ENCODE assay signal across 16 cellular contexts in genomic region chr4:68736813-68737212, GRCh38.
A peak's percentile ranks its signal among the peaks of the same experiment; 100 is the strongest.
DNase-seq lines count a peak whose midpoint lies in the region; ATAC-seq, FAIRE-seq and TF ChIP-seq lines count a peak whose summit lies in the region.
"Had no signal": no experiment of that assay in that cellular context is flagged by ENCODE, and none has a peak within 500 bp of the region (broad histone marks: within the 10 kb centered on the region; RNA-seq: fewer than 3 reads in every experiment).

No MANE protein-coding gene starts in this region.

- H3K4me3 ChIP-seq in Caco-2 (ENCODE audit: low read depth, low read length) (no peak overlapping the region), H7 (ENCODE audit: insufficient read depth, low read depth, low read length) (no peak overlapping the region)

- no peak for TF ChIP-seq CTCF in Caco-2 (IDR thresholded peaks at IDR 0.05; ENCODE audit: insufficient read depth in 1 of 2, low read depth in 1 of 2, low read length in 1 of 2, severe bottlenecking in 1 of 2, unreplicated experiment in 1 of 2)
- no peak for TF ChIP-seq CTCF in nephron progenitor cell (IDR thresholded peaks at IDR 0.05)

- H3K27me3 ChIP-seq in Caco-2 (replicated peaks; ENCODE audit: control insufficient read depth, insufficient read depth, low read length) (no peaks in the 10 kb centered on the region), H7 (ENCODE audit: control insufficient read depth, insufficient read depth, low read length) (no peaks in the 10 kb centered on the region)

- ATAC-seq in left cardiac atrium (no peak), GM21737 (IDR thresholded peaks at IDR 0.05; ENCODE audit: unreplicated experiment) (no peak), HG02852 (IDR thresholded peaks at IDR 0.05; ENCODE audit: unreplicated experiment) (no peak)

- peak overlapping the region; percentile 90 for H3K27ac Mint-ChIP-seq in Caco-2 (ENCODE audit: unreplicated experiment)
- H3K27ac Mint-ChIP-seq in nephron progenitor cell, result no peak overlapping the region
- H3K27ac Mint-ChIP-seq: B cell; CD4-positive, alpha-beta memory T cell had no signal

- H3K27me3 Mint-ChIP-seq in Caco-2 (ENCODE audit: insufficient read depth, unreplicated experiment), result no peaks in the 10 kb centered on the region
- H3K27me3 Mint-ChIP-seq in nephron progenitor cell (ENCODE audit: low read depth, poor library complexity), result no peaks in the 10 kb centered on the region
- H3K27me3 Mint-ChIP-seq: B cell; CD4-positive, alpha-beta memory T cell had no signal

- POLR2A ChIA-PET in Caco-2 (lab: Charles Lee), result no interaction called here

- H3K4me1 ChIP-seq in Caco-2, result peaks cover 41% of the 10 kb centered on the region

- intact Hi-C loops in Caco-2 (cut with micrococcal nuclease; ENCODE audit: unreplicated experiment) (no loop called here), left cardiac atrium (cut with DNase I) (no loop called here)

- peaks cover 2% of the 10 kb centered on the region for H3K36me3 ChIP-seq in Caco-2 (ENCODE audit: control insufficient read depth, insufficient read depth, low read length)
- no peaks in the 10 kb centered on the region for H3K36me3 ChIP-seq in H7 (replicated peaks; ENCODE audit: control insufficient read depth, insufficient read depth, low read length)

- peaks cover 29% of the 10 kb centered on the region for H3K9me3 ChIP-seq in Caco-2

- DNase-seq in Caco-2, result peak; percentile 34 to 46
- peak; percentile 14 for DNase-seq in RCC 7860 (ENCODE audit: low spot score)
- DNase-seq in kidney glomerular epithelial cell (lab: John Stamatoyannopoulos, UW), result peak; percentile 9
- DNase-seq in nephron progenitor cell, result peak; percentile 20
- DNase-seq in H7, result no peak
- DNase-seq in left cardiac atrium, result no peak
- DNase-seq: CD4-positive, alpha-beta memory T cell; DMS153; DMS79 treated with DMSO at 0.1 percent for 48 hours; EL had no signal

- no TSS peak for BruUV-seq in Caco-2 (replicated peaks; lab: Mats Ljungman, UMichigan)

- FAIRE-seq in RCC 7860 (lab: Jason Lieb, UNC), result peak; percentile 32
- FAIRE-seq: D721Med, G401.6, GM12891 had no signal

- H3K4me3 Mint-ChIP-seq in Caco-2 (ENCODE audit: unreplicated experiment) (peak overlapping the region; percentile 64), nephron progenitor cell (no peak overlapping the region)
- H3K4me3 Mint-ChIP-seq: B cell; CD4-positive, alpha-beta memory T cell had no signal

- H3K9me3 Mint-ChIP-seq in Caco-2 (ENCODE audit: unreplicated experiment) (peaks cover 19% of the 10 kb centered on the region), nephron progenitor cell (peaks cover 13% of the 10 kb centered on the region)

- peaks cover 35% of the 10 kb centered on the region for H3K4me1 Mint-ChIP-seq in Caco-2 (ENCODE audit: low read depth, unreplicated experiment)
- peaks cover 21% of the 10 kb centered on the region for H3K4me1 Mint-ChIP-seq in nephron progenitor cell
- H3K4me1 Mint-ChIP-seq: B cell had no signal

- peaks cover 34% of the 10 kb centered on the region for H3K36me3 Mint-ChIP-seq in Caco-2 (ENCODE audit: insufficient read depth, unreplicated experiment)
- no peaks in the 10 kb centered on the region for H3K36me3 Mint-ChIP-seq in nephron progenitor cell (ENCODE audit: low read depth)
- H3K36me3 Mint-ChIP-seq: CD4-positive, alpha-beta memory T cell had no signal

- CTCF ChIA-PET in Caco-2 (lab: Charles Lee), result no interaction called here

Comparison
In these comparisons a context has a peak if more than half of its experiments do, and no peak if none do; other contexts are left out.
1. DNase-seq: peak in Caco-2 (2 of 2), RCC 7860 (single experiment), kidney glomerular epithelial cell (single experiment) and nephron progenitor cell (single experiment); none in H7 (single experiment) and left cardiac atrium (single experiment).